In the genomic region with DNA sequence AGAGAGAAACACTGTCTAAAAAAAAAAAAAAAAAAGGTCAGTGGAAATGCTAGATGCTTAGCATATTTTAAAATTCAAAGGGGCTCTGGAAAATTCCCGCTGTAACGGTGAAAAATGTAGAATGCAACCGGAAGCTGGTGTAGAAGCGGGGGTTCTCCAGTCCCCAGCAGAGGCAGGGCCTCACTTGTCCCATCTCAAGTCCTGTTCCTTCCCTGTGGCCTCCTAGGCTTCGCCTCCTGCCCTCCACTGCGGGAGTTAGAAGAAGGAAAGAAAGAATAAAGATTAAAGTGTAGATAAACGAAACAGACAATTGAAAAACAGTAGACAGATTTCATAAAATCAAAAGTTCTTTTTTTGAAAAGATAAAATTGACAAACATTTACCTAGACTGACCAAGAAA, we compare ENCODE assay signal across 9 cellular contexts. TPM values are rescaled to one million over a fixed set of nuclear protein-coding genes. Genes with fewer than 3 reads are reported as not detected.
A peak's percentile ranks its signal among the peaks of the same experiment; 100 is the strongest.
DNase-seq lines count a peak whose midpoint lies in the region; ATAC-seq, FAIRE-seq and TF ChIP-seq lines count a peak whose summit lies in the region.
"Had no signal": no experiment of that assay in that cellular context is flagged by ENCODE, and none has a peak within 500 bp of the region (broad histone marks: within the 10 kb centered on the region; RNA-seq: fewer than 3 reads in every experiment).

No MANE protein-coding gene starts in this region.

- DNase-seq in HepG2 (ENCODE audit: low spot score), result no peak
- DNase-seq in right lobe of liver, result no peak
- no peak for DNase-seq in activated naive CD8-positive, alpha-beta T cell treated with anti-CD3 and anti-CD28 coated beads for 36 hours
- no peak for DNase-seq in type B pancreatic cell (ENCODE audit: extremely low spot score, unreplicated experiment)
- DNase-seq in activated CD8-positive, alpha-beta memory T cell treated with anti-CD3 and anti-CD28 coated beads for 24 hours, result no peak
- DNase-seq in NCI-H748 (lab: John Stamatoyannopoulos, UW; ENCODE audit: unreplicated experiment), result no peak

- WGBS in HepG2 (ENCODE audit: low lambda C conversion rate), result 57% methylated on average over 7 of the region's 7 CpGs
- 48% methylated on average over 7 of the region's 7 CpGs for WGBS in right lobe of liver (ENCODE audit: insufficient coverage, low coverage, low lambda C conversion rate, missing lambda C conversion rate)

- POLR2A ChIA-PET in HepG2 (lab: Yijun Ruan, JAX), result interaction anchor here (1.2 kb wide), 1 partner anchor 48 kb away, joined by 4 read pairs; no protein-coding TSS in a partner anchor

- peak overlapping the region; percentile 95 for H3K4me2 ChIP-seq in HepG2 (ENCODE audit: low read depth, low read length)

- H3K9me3 Mint-ChIP-seq in activated naive CD8-positive, alpha-beta T cell treated with anti-CD3 and anti-CD28 coated beads for 36 hours, result peaks cover 1% of the 10 kb centered on the region
- peaks cover 8% of the 10 kb centered on the region for H3K9me3 Mint-ChIP-seq in type B pancreatic cell

- H3K4me1 Mint-ChIP-seq in activated naive CD8-positive, alpha-beta T cell treated with anti-CD3 and anti-CD28 coated beads for 36 hours, result peaks cover 18% of the 10 kb centered on the region
- no peaks in the 10 kb centered on the region for H3K4me1 Mint-ChIP-seq in type B pancreatic cell (ENCODE audit: unreplicated experiment)

- H3K9me3 ChIP-seq in HepG2 (ENCODE audit: low read length) (no peaks in the 10 kb centered on the region), right lobe of liver (no peaks in the 10 kb centered on the region), muscle layer of duodenum (ENCODE audit: control insufficient read depth in 1 of 2, low read length in 2 of 2) (no peaks in the 10 kb centered on the region)

- H3K9ac ChIP-seq in HepG2 (ENCODE audit: insufficient read depth, low read depth, low read length), result no peak overlapping the region

- no peaks in the 10 kb centered on the region for H3K36me3 Mint-ChIP-seq in activated naive CD8-positive, alpha-beta T cell treated with anti-CD3 and anti-CD28 coated beads for 36 hours
- no peaks in the 10 kb centered on the region for H3K36me3 Mint-ChIP-seq in type B pancreatic cell

- TF ChIP-seq EP300 in HepG2 (IDR thresholded peaks at IDR 0.05; ENCODE audit: low read depth in 2 of 2, low read length in 2 of 2) (no peak), HepG2 (CRISPR knock-in tag; IDR thresholded peaks at IDR 0.05; ENCODE audit: borderline replicate concordance) (no peak)

- intact Hi-C loops in HepG2 (cut with micrococcal nuclease; ENCODE audit: unreplicated experiment), result no loop called here
- intact Hi-C loops in right lobe of liver (cut with DNase I), result no loop called here

- H3K27ac Mint-ChIP-seq in activated naive CD8-positive, alpha-beta T cell treated with anti-CD3 and anti-CD28 coated beads for 36 hours, result peak overlapping the region; percentile 87
- H3K27ac Mint-ChIP-seq in type B pancreatic cell, result no peak overlapping the region

- in situ Hi-C loops in HepG2 (cut with HindIII; ENCODE audit: extremely low pct_ligation_motif_present, low pct_unique_long_range_greater_than_20kb), result no loop called here

- TF ChIP-seq CTCF in HepG2 (CRISPR knock-in tag; IDR thresholded peaks at IDR 0.05) (no peak), right lobe of liver (IDR thresholded peaks at IDR 0.05) (no peak), type B pancreatic cell (conservative IDR thresholded peaks at IDR 0.05) (no peak)

- H3K27ac ChIP-seq in HepG2 (ENCODE audit: extremely low read length, insufficient read depth, low read length) (no peak overlapping the region), right lobe of liver (no peak overlapping the region), muscle layer of duodenum (ENCODE audit: low read length) (no peak overlapping the region)
- H3K27ac ChIP-seq: cardiac muscle cell had no signal

- TF ChIP-seq RAD21 in HepG2 (CRISPR knock-in tag; IDR thresholded peaks at IDR 0.05), result no peak

- FAIRE-seq in HepG2 (lab: Jason Lieb, UNC), result no peak

- H3K27me3 ChIP-seq in HepG2 (ENCODE audit: control insufficient read depth in 1 of 2, insufficient read depth in 2 of 2, low read length in 2 of 2), result peaks cover 0 to 19% of the 10 kb centered on the region in 2 experiments; a peak in 3 of 5 replicates
- H3K27me3 ChIP-seq in right lobe of liver, result no peaks in the 10 kb centered on the region
- no peaks in the 10 kb centered on the region for H3K27me3 ChIP-seq in muscle layer of duodenum (ENCODE audit: low read depth, low read length)

- H3K4me1 ChIP-seq in HepG2 (ENCODE audit: insufficient read depth, low read length) (peaks cover 16% of the 10 kb centered on the region), right lobe of liver (peaks cover 0 to 14% (median 0%) of the 10 kb centered on the region in 4 donors), muscle layer of duodenum (ENCODE audit: control insufficient read depth in 1 of 2, insufficient read depth in 2 of 2, low read length in 2 of 2) (peaks cover 5 to 7% of the 10 kb centered on the region in 2 donors)

- no peaks in the 10 kb centered on the region for H3K79me2 ChIP-seq in HepG2 (ENCODE audit: insufficient read depth, low read length)

- BruUV-seq in HepG2 (replicated peaks; lab: Mats Ljungman, UMichigan), result no TSS peak

- H3K36me3 ChIP-seq in HepG2 (replicated peaks in 1 of 2; ENCODE audit: control insufficient read depth in 1 of 2, insufficient read depth in 2 of 2, low read length in 2 of 2) (no peaks in the 10 kb centered on the region), right lobe of liver (no peaks in the 10 kb centered on the region), muscle layer of duodenum (ENCODE audit: control insufficient read depth in 1 of 2, insufficient read depth in 2 of 2, low read length in 2 of 2) (no peaks in the 10 kb centered on the region)
- H3K36me3 ChIP-seq: cardiac muscle cell had no signal

- ATAC-seq in HepG2 (no peak), right lobe of liver (no peak), GM21619 (IDR thresholded peaks at IDR 0.05; ENCODE audit: unreplicated experiment) (no peak)

- peak overlapping the region; percentile 66 for H3K4me3 Mint-ChIP-seq in activated naive CD8-positive, alpha-beta T cell treated with anti-CD3 and anti-CD28 coated beads for 36 hours
- peak overlapping the region; percentile 88 for H3K4me3 Mint-ChIP-seq in type B pancreatic cell

- H3K4me3 ChIP-seq in HepG2 (replicated peaks in 1 of 3; ENCODE audit: insufficient read depth in 1 of 3, low read depth in 2 of 3, low read length in 3 of 3), result no peak overlapping the region
- H3K4me3 ChIP-seq in right lobe of liver, result no peak overlapping the region
- peak overlapping the region; percentile 59 to 69 for H3K4me3 ChIP-seq in muscle layer of duodenum (ENCODE audit: low read depth in 1 of 2, low read length in 2 of 2)

- CTCF ChIA-PET in HepG2 (lab: Yijun Ruan, JAX; ENCODE audit: low intra/inter-chr PET ratio, low total read pairs), result interaction anchor here (1.6 to 1.7 kb wide), 2 partner anchors 47 to 106 kb away, joined by 7 to 9 read pairs; partner anchors contain the start of gene CCDC144A

- no peaks in the 10 kb centered on the region for H4K20me1 ChIP-seq in HepG2 (ENCODE audit: insufficient read depth, low read length)

- TF ChIP-seq POLR2A in HepG2 (IDR thresholded peaks at IDR 0.05; ENCODE audit: insufficient read depth in 1 of 2, low read depth in 2 of 2, low read length in 2 of 2), result no peak
- TF ChIP-seq POLR2A in right lobe of liver (IDR thresholded peaks at IDR 0.05), result no peak

- H3K27me3 Mint-ChIP-seq in activated naive CD8-positive, alpha-beta T cell treated with anti-CD3 and anti-CD28 coated beads for 36 hours, result peaks cover 33% of the 10 kb centered on the region
- H3K27me3 Mint-ChIP-seq in type B pancreatic cell, result peaks cover 44% of the 10 kb centered on the region

- no peak overlapping the region for H2AFZ ChIP-seq in HepG2 (ENCODE audit: low read length)

TF ChIP-seq in HepG2, 621 proteins besides CTCF, POLR2A, EP300 and RAD21:
- TF ChIP-seq ZNF747 (CRISPR knock-in tag; IDR thresholded peaks at IDR 0.05; ENCODE audit: borderline replicate concordance), result 0 out of 2 replicates have a peak, but pooled peaks have one; percentile 4
- no peak for TF ChIP-seq TP53 (CRISPR knock-in tag; conservative IDR thresholded peaks at IDR 0.05)
- no peak for TF ChIP-seq SIX1 (CRISPR knock-in tag; IDR thresholded peaks at IDR 0.05; ENCODE audit: borderline replicate concordance)

RNA-seq across cellular contexts. Expression of gene ZNF287, which starts 14.8 kb away (rescaled TPM):
- total RNA-seq in HepG2 (2016; rRNA removed; fragmentation: Illumina TruSeq; extraction: Trizol), result 0.06 TPM in 1 of 2 replicates, not detected in the other
- not detected in 2 replicates for total RNA-seq in HepG2 (2016; cell fraction: cytosol; rRNA removed; fragmentation: Illumina TruSeq; extraction: Trizol; ENCODE audit: low read depth)
- total RNA-seq in HepG2 (2016; cell fraction: insoluble cytoplasmic fraction; rRNA removed; fragmentation: Illumina TruSeq; extraction: Trizol), result not detected in 2 replicates
- 0.17 and 0.19 TPM in 2 replicates for total RNA-seq in HepG2 (2016; cell fraction: membrane; rRNA removed; fragmentation: Illumina TruSeq; extraction: Trizol)
- total RNA-seq in HepG2 (2016; cell fraction: nucleus; rRNA removed; fragmentation: Illumina TruSeq; extraction: Trizol), result 0.22 TPM in 1 of 2 replicates, not detected in the other
- polyA plus RNA-seq in HepG2 (2011; rRNA removed), result 0.04 and 0.21 TPM in 2 replicates
- polyA plus RNA-seq in HepG2 (2011; cell fraction: cytosol; rRNA removed), result 0.01 and 0.03 TPM in 2 replicates
- 0.09 TPM in 1 of 2 replicates, not detected in the other for polyA plus RNA-seq in HepG2 (2011; cell fraction: nucleus; rRNA removed)
- polyA plus RNA-seq in HepG2 (2012), result 0.25 and 0.32 TPM in 2 replicates
- not detected in 2 replicates for polyA plus RNA-seq in HepG2 (2016; cell fraction: cytosol; fragmentation: Illumina TruSeq; extraction: Trizol; ENCODE audit: low read depth)
- 0.13 TPM in 1 of 2 replicates, not detected in the other for polyA plus RNA-seq in HepG2 (2016; cell fraction: insoluble cytoplasmic fraction; fragmentation: Illumina TruSeq; extraction: Trizol; ENCODE audit: low read depth)
- polyA plus RNA-seq in HepG2 (2016; cell fraction: membrane; fragmentation: Illumina TruSeq; extraction: Trizol; ENCODE audit: low read depth), result not detected in 2 replicates
- not detected in 2 replicates for polyA plus RNA-seq in HepG2 (2016; cell fraction: nucleus; fragmentation: Illumina TruSeq; extraction: Trizol; ENCODE audit: insufficient read depth, low read depth)
- polyA minus RNA-seq in HepG2 (2011; rRNA and poly(A)+ RNA removed; ENCODE audit: low replicate concordance), result 0.04 TPM in 1 of 2 replicates, not detected in the other
- not detected in 2 replicates for polyA minus RNA-seq in HepG2 (2011; cell fraction: cytosol; rRNA and poly(A)+ RNA removed)
- 0.37 and 0.39 TPM in 2 replicates for polyA minus RNA-seq in HepG2 (2011; cell fraction: nucleus; rRNA and poly(A)+ RNA removed)
- under 1 TPM; 0.19 to 0.55 (median 0.42) TPM for total RNA-seq in right lobe of liver
- 1 to 10 TPM; 7.2 to 9.8 TPM for total RNA-seq in activated naive CD8-positive, alpha-beta T cell treated with anti-CD3 and anti-CD28 coated beads for 36 hours
- total RNA-seq in type B pancreatic cell (ENCODE audit: low replicate concordance), result 7.6 and 14.3 TPM in 2 replicates

Comparison
In these comparisons a context has a peak if more than half of its experiments do, and no peak if none do; other contexts are left out.
1. H3K4me3 ChIP-seq: peak in muscle layer of duodenum (2 of 2); none in HepG2 (0 of 3) and right lobe of liver (0 of 3).